ENCODE assay signal across 13 cellular contexts in the genomic region with DNA sequence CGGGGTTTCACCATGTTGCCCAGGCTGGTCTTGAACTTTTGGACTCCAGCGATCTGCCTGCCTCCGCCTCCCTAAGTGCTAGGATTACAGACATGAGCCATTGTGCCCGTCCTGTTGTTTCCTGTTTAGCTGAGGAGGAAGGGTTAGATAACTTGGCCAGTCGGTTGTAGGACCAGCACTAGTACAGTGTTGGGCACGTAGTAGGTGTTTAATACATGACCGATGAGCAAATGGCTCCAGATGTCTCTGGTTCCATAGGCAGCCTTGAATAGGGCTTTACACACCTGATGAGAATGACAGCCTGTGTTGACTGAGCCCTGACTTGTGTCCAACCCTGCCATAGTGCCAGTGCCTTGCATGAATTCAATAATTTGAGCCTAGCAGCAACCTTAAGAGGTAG. TPM values are rescaled to one million over a fixed set of nuclear protein-coding genes. Genes with fewer than 3 reads are reported as not detected.
DNase-seq lines count a peak whose midpoint lies in the region; ATAC-seq and TF ChIP-seq lines count a peak whose summit lies in the region.
"Had no signal": no experiment of that assay in that cellular context is flagged by ENCODE, and none has a peak within 500 bp of the region (broad histone marks: within the 10 kb centered on the region; RNA-seq: fewer than 3 reads in every experiment).

No MANE protein-coding gene starts in this region.

- H3K9ac ChIP-seq in SU-DHL-6 (ENCODE audit: low read length) (no peak overlapping the region), skeletal muscle tissue (ENCODE audit: low read depth in 1 of 3, low read length in 3 of 3) (peak overlapping the region; percentile 27 to 90 (median 51))

- H3K9me2 ChIP-seq in SU-DHL-6 (replicated peaks; ENCODE audit: insufficient read depth, low read length) = no peaks in the 10 kb centered on the region

- H3K9me3 ChIP-seq in SU-DHL-6 (ENCODE audit: insufficient read depth, low read length) = no peaks in the 10 kb centered on the region
- no peaks in the 10 kb centered on the region for H3K9me3 ChIP-seq in skeletal muscle tissue (ENCODE audit: control insufficient read depth in 3 of 3, low read length in 3 of 3)
- H3K9me3 ChIP-seq: thoracic aorta had no signal

- CTCF ChIA-PET in activated CD4-positive, alpha-beta T cell treated with anti-CD3 and anti-CD28 coated beads for 36 hours (lab: Charles Lee) = interaction anchor here (0.6 to 2.2 kb wide), 6 partner anchors 9 to 157 kb away, joined by 3 to 9 read pairs (median 3); no protein-coding TSS in a partner anchor

- no peak for ATAC-seq in activated CD4-positive, alpha-beta T cell treated with anti-CD3 and anti-CD28 coated beads for 36 hours
- ATAC-seq in HG03095 (IDR thresholded peaks at IDR 0.05; ENCODE audit: unreplicated experiment) = no peak
- no peak for ATAC-seq in GM19035 (IDR thresholded peaks at IDR 0.05; ENCODE audit: unreplicated experiment)
- ATAC-seq: esophagus mucosa had no signal

- H3K4me1 Mint-ChIP-seq in activated CD4-positive, alpha-beta T cell treated with anti-CD3 and anti-CD28 coated beads for 36 hours = peaks cover 47% of the 10 kb centered on the region

- DNase-seq in activated CD4-positive, alpha-beta T cell treated with anti-CD3 and anti-CD28 coated beads for 36 hours = no peak
- DNase-seq in activated CD4-positive, alpha-beta T cell treated with anti-CD3 and anti-CD28 coated beads for 1 hour = no peak
- DNase-seq in epithelial cell of proximal tubule (ENCODE audit: low read depth) (no peak), NCI-H2107 (lab: John Stamatoyannopoulos, UW) (no peak)
- DNase-seq: ACHN; SIG-M5; stimulated activated CD4-positive, alpha-beta T cell treated with anti-CD3 and anti-CD28 coated beads, Interleukin-12 subunit alpha, Interleukin-12 subunit beta, amount 100 ng/mL, for 4 hours had no signal

- H3K27ac ChIP-seq in SU-DHL-6 (ENCODE audit: low read depth, low read length) = no peak overlapping the region
- no peak overlapping the region for H3K27ac ChIP-seq in skeletal muscle tissue (ENCODE audit: low read depth, low read length)

- H3K27me3 ChIP-seq in SU-DHL-6 (ENCODE audit: low read length) (no peaks in the 10 kb centered on the region), skeletal muscle tissue (ENCODE audit: control insufficient read depth in 3 of 3, insufficient read depth in 3 of 3, low read length in 3 of 3) (no peaks in the 10 kb centered on the region)

- H3K27me3 Mint-ChIP-seq in activated CD4-positive, alpha-beta T cell treated with anti-CD3 and anti-CD28 coated beads for 36 hours = no peaks in the 10 kb centered on the region

- intact Hi-C loops in activated CD4-positive, alpha-beta T cell treated with anti-CD3 and anti-CD28 coated beads for 36 hours (cut with DNase I, micrococcal nuclease) = no loop called here

- H3K4me3 ChIP-seq in SU-DHL-6 (ENCODE audit: insufficient read depth, low read length, poor library complexity, severe bottlenecking) = no peak overlapping the region
- peak overlapping the region; percentile 68 for H3K4me3 ChIP-seq in epithelial cell of proximal tubule (ENCODE audit: low read depth, low read length)
- peak overlapping the region in 2 of 3 donors; percentile 14 to 15 for H3K4me3 ChIP-seq in skeletal muscle tissue (ENCODE audit: low read length in 3 of 3)

- no peaks in the 10 kb centered on the region for H3K36me3 ChIP-seq in SU-DHL-6 (ENCODE audit: low read length)
- peaks cover 6 to 9% (median 7%) of the 10 kb centered on the region in 3 donors for H3K36me3 ChIP-seq in skeletal muscle tissue (ENCODE audit: control insufficient read depth in 3 of 3, insufficient read depth in 3 of 3, low read length in 3 of 3)

- H3F3A ChIP-seq in SU-DHL-6 (ENCODE audit: insufficient read depth) = peaks cover 8% of the 10 kb centered on the region; the same call in 1 of the 2 replicates

- no peaks in the 10 kb centered on the region for H3K9me3 Mint-ChIP-seq in activated CD4-positive, alpha-beta T cell treated with anti-CD3 and anti-CD28 coated beads for 36 hours (ENCODE audit: low read depth)

- H3K4me2 ChIP-seq in SU-DHL-6 (ENCODE audit: low read depth, low read length, poor library complexity, severe bottlenecking) = peak overlapping the region; percentile 69

- no peak for TF ChIP-seq CTCF in SU-DHL-6 (IDR thresholded peaks at IDR 0.05; ENCODE audit: insufficient read depth, low read length, poor library complexity, severe bottlenecking)
- no peak for TF ChIP-seq CTCF in epithelial cell of proximal tubule (conservative IDR thresholded peaks at IDR 0.05; ENCODE audit: low read depth, low read length)

- peaks cover 72% of the 10 kb centered on the region for H3K79me2 ChIP-seq in SU-DHL-6 (ENCODE audit: insufficient read depth, low read length)

- H2AFZ ChIP-seq in SU-DHL-6 (ENCODE audit: low read depth, low read length, severe bottlenecking) = no peak overlapping the region

- H4K20me1 ChIP-seq in SU-DHL-6 (ENCODE audit: low read depth, low read length) = peaks cover 3% of the 10 kb centered on the region; the same call in 1 of the 2 replicates

- POLR2A ChIA-PET in activated CD4-positive, alpha-beta T cell treated with anti-CD3 and anti-CD28 coated beads for 36 hours (lab: Charles Lee) = no interaction called here

- peaks cover 25% of the 10 kb centered on the region for H3K36me3 Mint-ChIP-seq in activated CD4-positive, alpha-beta T cell treated with anti-CD3 and anti-CD28 coated beads for 36 hours (ENCODE audit: low read depth)

- peak overlapping the region; percentile 21 for H3K4me3 Mint-ChIP-seq in activated CD4-positive, alpha-beta T cell treated with anti-CD3 and anti-CD28 coated beads for 36 hours

- H3K4me1 ChIP-seq in skeletal muscle tissue (ENCODE audit: control insufficient read depth in 3 of 3, insufficient read depth in 3 of 3, low read length in 3 of 3) = peaks cover 33 to 46% (median 35%) of the 10 kb centered on the region in 3 donors

- no peak overlapping the region for H3K27ac Mint-ChIP-seq in activated CD4-positive, alpha-beta T cell treated with anti-CD3 and anti-CD28 coated beads for 36 hours

RNA-seq across cellular contexts. Expression of gene EHMT1, which starts 1.8 kb away (rescaled TPM):
- 10 to 100 TPM; 66.6 to 76.7 TPM for total RNA-seq in activated CD4-positive, alpha-beta T cell treated with anti-CD3 and anti-CD28 coated beads for 36 hours
- total RNA-seq in epithelial cell of proximal tubule (40.8 and 73.1 TPM in 2 replicates), skeletal muscle tissue (43.3 TPM)

RNA-seq across cellular contexts. Expression of gene ARRDC1, which starts 15.1 kb away (rescaled TPM):
- total RNA-seq in activated CD4-positive, alpha-beta T cell treated with anti-CD3 and anti-CD28 coated beads for 36 hours = 10 to 100 TPM; 32.4 to 41.6 TPM
- total RNA-seq in epithelial cell of proximal tubule (47.6 and 74.8 TPM in 2 replicates), skeletal muscle tissue (14.6 TPM)

RNA-seq across cellular contexts. Expression of gene ZMYND19, which starts 30.3 kb away (rescaled TPM):
- 10 to 100 TPM; 36.2 to 43.0 TPM for total RNA-seq in activated CD4-positive, alpha-beta T cell treated with anti-CD3 and anti-CD28 coated beads for 36 hours
- total RNA-seq in epithelial cell of proximal tubule (30.4 and 45.0 TPM in 2 replicates), skeletal muscle tissue (13.0 TPM)

RNA-seq across cellular contexts. Expression of gene DPH7, which starts 41.9 kb away (rescaled TPM):
- 10 to 100 TPM; 23.5 to 29.1 TPM for total RNA-seq in activated CD4-positive, alpha-beta T cell treated with anti-CD3 and anti-CD28 coated beads for 36 hours
- total RNA-seq in epithelial cell of proximal tubule = 35.3 and 42.2 TPM in 2 replicates
- 13.0 TPM for total RNA-seq in skeletal muscle tissue
